ENCODE assay signal across 8 cellular contexts in genomic region chr1:119713538-119714456, GRCh38. TPM values are rescaled to one million over a fixed set of nuclear protein-coding genes. Genes with fewer than 3 reads are reported as not detected.
DNase-seq lines count a peak whose midpoint lies in the region; ATAC-seq and TF ChIP-seq lines count a peak whose summit lies in the region.

No MANE protein-coding gene starts in this region.

- H3K36me3 ChIP-seq in body of pancreas (replicated peaks in 1 of 2; ENCODE audit: insufficient read depth in 1 of 2, low read depth in 2 of 2) (no peaks in the 10 kb centered on the region), kidney epithelial cell (ENCODE audit: control insufficient read depth, insufficient read depth, low read length) (no peaks in the 10 kb centered on the region), uterus (no peaks in the 10 kb centered on the region)

- H3K27ac ChIP-seq in body of pancreas: peak overlapping the region; percentile 81 to 90 (median 85)
- H3K27ac ChIP-seq in uterus: peak overlapping the region; percentile 70 to 77

- H3K4me1 ChIP-seq in body of pancreas (peaks cover 54% of the 10 kb centered on the region), uterus (no peaks in the 10 kb centered on the region)

- no peak for ATAC-seq in body of pancreas
- ATAC-seq in HG03520 (IDR thresholded peaks at IDR 0.05; ENCODE audit: unreplicated experiment): no peak
- ATAC-seq in GM18520 (IDR thresholded peaks at IDR 0.05; ENCODE audit: unreplicated experiment): no peak

- no peaks in the 10 kb centered on the region for H3K9me3 ChIP-seq in body of pancreas
- H3K9me3 ChIP-seq in uterus: no peaks in the 10 kb centered on the region

- DNase-seq in DMS153 treated with DMSO at 0.1 percent for 48 hours (lab: John Stamatoyannopoulos, UW; ENCODE audit: unreplicated experiment) (peak; percentile 56), NCI-H1694 (lab: John Stamatoyannopoulos, UW) (peak; percentile 17), body of pancreas (peak in 1 of 4 donors; percentile 35), kidney epithelial cell (ENCODE audit: low read depth) (no peak), uterus (no peak), activated gamma-delta T cell treated with Interleukin-2 at 50 U/mL for 16 hours (no peak)

- peak in 1 of 3 donors; percentile 39 for TF ChIP-seq POLR2A in body of pancreas (IDR thresholded peaks at IDR 0.05)
- no peak for TF ChIP-seq POLR2A in uterus (IDR thresholded peaks at IDR 0.05)

- intact Hi-C loops in body of pancreas (cut with DNase I) (no loop called here), uterus (cut with DNase I; ENCODE audit: low total_unique reads) (no loop called here)

- 3 to 24% methylated on average over 7 to 8 of the region's 8 CpGs for WGBS in body of pancreas, 2 donors

- H3K4me3 ChIP-seq in body of pancreas (no peak overlapping the region), kidney epithelial cell (ENCODE audit: low read depth, low read length) (peak overlapping the region; percentile 71), uterus (peak overlapping the region in 1 of 2 donors; percentile 63)

- no peaks in the 10 kb centered on the region for H3K27me3 ChIP-seq in body of pancreas
- H3K27me3 ChIP-seq in kidney epithelial cell (ENCODE audit: control insufficient read depth, insufficient read depth, low read length): no peaks in the 10 kb centered on the region
- no peaks in the 10 kb centered on the region for H3K27me3 ChIP-seq in uterus

- TF ChIP-seq CTCF in body of pancreas (IDR thresholded peaks at IDR 0.05) (no peak), kidney epithelial cell (IDR thresholded peaks at IDR 0.05; ENCODE audit: insufficient read depth, low read length, poor library complexity, severe bottlenecking) (no peak), uterus (IDR thresholded peaks at IDR 0.05) (no peak)

RNA-seq across cellular contexts. Expression of gene PHGDH, which starts 2.1 kb away (rescaled TPM):
- total RNA-seq in body of pancreas: 100 to 1,000 TPM in 1 of 2 donors, 10 to 100 TPM in 1; 75.5 to 101 TPM
- total RNA-seq in kidney epithelial cell: 163 and 184 TPM in 2 replicates
- 100 to 1,000 TPM in 1 of 4 donors, 10 to 100 TPM in 2, 1 to 10 TPM in 1; 6.4 to 120 (median 34.6) TPM for total RNA-seq in uterus

RNA-seq across cellular contexts. Expression of gene HMGCS2, which starts 54.9 kb away (rescaled TPM):
- total RNA-seq in body of pancreas (1 to 10 TPM in 1 of 2 donors, not detected in 1; 6.0 TPM), kidney epithelial cell (not detected in 2 replicates), uterus (under 1 TPM in 1 of 4 donors, not detected in 3; 0.29 TPM)

Comparison
In these comparisons a context has a peak if more than half of its experiments do, and no peak if none do; other contexts are left out.
1. DNase-seq: peak in DMS153 treated with DMSO at 0.1 percent for 48 hours (single experiment) and NCI-H1694 (single experiment); none in kidney epithelial cell (single experiment), uterus (0 of 2) and activated gamma-delta T cell treated with Interleukin-2 at 50 U/mL for 16 hours (single experiment).